20 cellular contexts compared by ENCODE assay signal in genomic region chr20:5784735-5785134, GRCh38. TPM values are rescaled to one million over a fixed set of nuclear protein-coding genes. Genes with fewer than 3 reads are reported as not detected.
A peak's percentile ranks its signal among the peaks of the same experiment; 100 is the strongest.
DNase-seq lines count a peak whose midpoint lies in the region; ATAC-seq and TF ChIP-seq lines count a peak whose summit lies in the region.
"Had no signal": no experiment of that assay in that cellular context is flagged by ENCODE, and none has a peak within 500 bp of the region (broad histone marks: within the 10 kb centered on the region; RNA-seq: fewer than 3 reads in every experiment).

No MANE protein-coding gene starts in this region.

- no peaks in the 10 kb centered on the region for H3K36me3 ChIP-seq in gastrocnemius medialis
- no peaks in the 10 kb centered on the region for H3K36me3 ChIP-seq in suprapubic skin
- H3K36me3 ChIP-seq: brain microvascular endothelial cell had no signal

- no peak for TF ChIP-seq EP300 in suprapubic skin (IDR thresholded peaks at IDR 0.05)

- no peak for TF ChIP-seq POLR2A in gastrocnemius medialis (IDR thresholded peaks at IDR 0.05)
- no peak for TF ChIP-seq POLR2A in suprapubic skin (IDR thresholded peaks at IDR 0.05)

- H3K4me3 ChIP-seq in gastrocnemius medialis (no peak overlapping the region), suprapubic skin (no peak overlapping the region)
- H3K4me3 ChIP-seq: skin epidermis had no signal

- no peak for ATAC-seq in foreskin keratinocyte
- ATAC-seq in gastrocnemius medialis = peak; percentile 16 to 48
- no peak for ATAC-seq in HG03432 (IDR thresholded peaks at IDR 0.05; ENCODE audit: unreplicated experiment)
- ATAC-seq in GM21381 (IDR thresholded peaks at IDR 0.05; ENCODE audit: unreplicated experiment) = no peak
- ATAC-seq: activated T-helper 17 cell treated with anti-CD3 and anti-CD28 coated beads, Interleukin-2, amount 50 U/mL, for 72 hours had no signal

- H3K27me3 ChIP-seq in foreskin keratinocyte (no peaks in the 10 kb centered on the region), gastrocnemius medialis (no peaks in the 10 kb centered on the region), suprapubic skin (no peaks in the 10 kb centered on the region)
- H3K27me3 ChIP-seq: brain microvascular endothelial cell had no signal

- TF ChIP-seq CTCF in foreskin keratinocyte (conservative IDR thresholded peaks at IDR 0.05) (no peak), gastrocnemius medialis (IDR thresholded peaks at IDR 0.05 in 4 of 5, conservative IDR thresholded peaks at IDR 0.05 in 1 of 5) (no peak), suprapubic skin (IDR thresholded peaks at IDR 0.05) (no peak)

- DNase-seq in DMS79 treated with DMSO at 0.1 percent for 48 hours (lab: John Stamatoyannopoulos, UW) (peak; percentile 50), OCI-M1 (lab: John Stamatoyannopoulos, UW) (peak; percentile 68), foreskin keratinocyte (peak in 1 of 2 donors; percentile 36), gastrocnemius medialis (peak in 1 of 2 donors; percentile 19), Ammon's horn (ENCODE audit: low spot score) (no peak), suprapubic skin (ENCODE audit: low spot score in 2 of 2) (no peak)
- DNase-seq: activated naive CD8-positive, alpha-beta T cell treated with anti-CD3 and anti-CD28 coated beads, Interleukin-2, amount 10 ng/mL, durations not matched to agents 7 days and 5 days; AML-193; brain microvascular endothelial cell; DMS 273 treated with DMSO at 0.1 percent for 48 hours; Kasumi-1; NCI-H1417 treated with DMSO at 0.1 percent for 48 hours; NCI-H345; Right ventricle myocardium superior; stimulated activated CD4-positive, alpha-beta T cell treated with anti-CD3 and anti-CD28 coated beads, Interleukin-4, amount 100 ng/mL, for 1 hour had no signal

- in situ Hi-C loops in gastrocnemius medialis (cut with MboI; ENCODE audit: low sequenced_read_pairs in 4 of 4) = loop anchor here in 3 of 4 donors (10.0 to 25.0 kb wide), 2 partner anchors 222 to 260 kb away; no protein-coding TSS in a partner anchor

- no peaks in the 10 kb centered on the region for H3K9me3 ChIP-seq in gastrocnemius medialis
- H3K9me3 ChIP-seq in suprapubic skin = no peaks in the 10 kb centered on the region

- 94% methylated on average over 8 of the region's 8 CpGs for WGBS in suprapubic skin

- no peaks in the 10 kb centered on the region for H3K4me1 ChIP-seq in foreskin keratinocyte
- H3K4me1 ChIP-seq in gastrocnemius medialis = peaks cover 31 to 33% of the 10 kb centered on the region in 2 donors
- H3K4me1 ChIP-seq in suprapubic skin = peaks cover 18% of the 10 kb centered on the region

- intact Hi-C loops in gastrocnemius medialis (cut with DNase I; ENCODE audit: low total_unique reads) = loop anchor here (5.0 kb wide), 2 partner anchors 87 to 148 kb away; no protein-coding TSS in a partner anchor

- H3K27ac ChIP-seq in foreskin keratinocyte (peak overlapping the region; percentile 29), gastrocnemius medialis (peak overlapping the region; percentile 49 to 75 (median 65)), suprapubic skin (no peak overlapping the region)
- H3K27ac ChIP-seq: brain microvascular endothelial cell, parathyroid adenoma, skin epidermis had no signal

RNA-seq across cellular contexts. Expression of gene SHLD1, which starts 34.5 kb away (rescaled TPM):
- total RNA-seq in foreskin keratinocyte (1.8 and 2.0 TPM in 2 replicates), gastrocnemius medialis (1 to 10 TPM; 5.4 to 7.1 (median 5.8) TPM), suprapubic skin (1 to 10 TPM; 3.3 to 3.9 (median 3.7) TPM)
- 2.5 and 2.6 TPM in 2 replicates for polyA plus RNA-seq in foreskin keratinocyte

Comparison
In these comparisons a context has a peak if more than half of its experiments do, and no peak if none do; other contexts are left out.
1. DNase-seq: peak in DMS79 treated with DMSO at 0.1 percent for 48 hours (single experiment) and OCI-M1 (single experiment); none in Ammon's horn (single experiment) and suprapubic skin (0 of 2).
2. ATAC-seq: peak in gastrocnemius medialis (2 of 2); none in foreskin keratinocyte (single experiment), HG03432 (single experiment) and GM21381 (single experiment).